ENCODE assay signal across 15 cellular contexts in genomic region chr14:105384605-105385321, GRCh38. TPM values are rescaled to one million over a fixed set of nuclear protein-coding genes. Genes with fewer than 3 reads are reported as not detected.
DNase-seq lines count a peak whose midpoint lies in the region; ATAC-seq and TF ChIP-seq lines count a peak whose summit lies in the region.
"Had no signal": no experiment of that assay in that cellular context is flagged by ENCODE, and none has a peak within 500 bp of the region (broad histone marks: within the 10 kb centered on the region; RNA-seq: fewer than 3 reads in every experiment).

No MANE protein-coding gene starts in this region.

- TF ChIP-seq CTCF in RWPE2 (IDR thresholded peaks at IDR 0.05; ENCODE audit: poor library complexity, severe bottlenecking): no peak
- no peak for TF ChIP-seq CTCF in hepatocyte (IDR thresholded peaks at IDR 0.05; ENCODE audit: poor library complexity)

- no peaks in the 10 kb centered on the region for H3K9me3 Mint-ChIP-seq in stimulated activated naive CD8-positive, alpha-beta T cell treated with anti-CD3 and anti-CD28 coated beads, Interleukin-15, amount 100 ng/mL, for 72 hours
- H3K9me3 Mint-ChIP-seq: CD8-positive, alpha-beta memory T cell; HFFc6 had no signal

- H4K20me1 ChIP-seq in hepatocyte (ENCODE audit: insufficient read depth, poor library complexity, severe bottlenecking): no peaks in the 10 kb centered on the region

- no peaks in the 10 kb centered on the region for H3K4me1 ChIP-seq in RWPE2 (ENCODE audit: insufficient read depth, poor library complexity, severe bottlenecking)
- H3K4me1 ChIP-seq in hepatocyte (ENCODE audit: insufficient read depth): no peaks in the 10 kb centered on the region
- H3K4me1 ChIP-seq: A549, Caco-2, HAP-1 had no signal

- WGBS in hepatocyte (ENCODE audit: low lambda C conversion rate, missing lambda C conversion rate): 95% methylated on average over 20 of the region's 29 CpGs

- no peak overlapping the region for H3K4me2 ChIP-seq in hepatocyte
- H3K4me2 ChIP-seq: A549 had no signal

- H3K27me3 ChIP-seq in RWPE2 (ENCODE audit: insufficient read depth, poor library complexity, severe bottlenecking): no peaks in the 10 kb centered on the region
- H3K27me3 ChIP-seq in hepatocyte: no peaks in the 10 kb centered on the region

- no peak overlapping the region for H2AFZ ChIP-seq in hepatocyte

- H3K9me3 ChIP-seq in RWPE2 (ENCODE audit: severe bottlenecking): no peaks in the 10 kb centered on the region
- H3K9me3 ChIP-seq in hepatocyte (ENCODE audit: low read depth): no peaks in the 10 kb centered on the region
- H3K9me3 ChIP-seq: A549, Caco-2, HAP-1 had no signal

- no peaks in the 10 kb centered on the region for H3K79me2 ChIP-seq in hepatocyte

- peaks cover 6% of the 10 kb centered on the region for H3K4me1 Mint-ChIP-seq in stimulated activated naive CD8-positive, alpha-beta T cell treated with anti-CD3 and anti-CD28 coated beads, Interleukin-15, amount 100 ng/mL, for 72 hours
- H3K4me1 Mint-ChIP-seq: CD8-positive, alpha-beta memory T cell had no signal

- H3K27ac ChIP-seq in RWPE2 (ENCODE audit: poor library complexity, severe bottlenecking) (no peak overlapping the region), hepatocyte (no peak overlapping the region)
- H3K27ac ChIP-seq: A549 had no signal

- H3K4me3 Mint-ChIP-seq in stimulated activated naive CD8-positive, alpha-beta T cell treated with anti-CD3 and anti-CD28 coated beads, Interleukin-15, amount 100 ng/mL, for 72 hours: no peak overlapping the region
- H3K4me3 Mint-ChIP-seq: CD8-positive, alpha-beta memory T cell; HFFc6 had no signal

- H3K9me2 ChIP-seq in hepatocyte (replicated peaks; ENCODE audit: insufficient read depth): no peaks in the 10 kb centered on the region

- peaks cover 13% of the 10 kb centered on the region for H3K36me3 ChIP-seq in RWPE2 (ENCODE audit: low read depth)
- no peaks in the 10 kb centered on the region for H3K36me3 ChIP-seq in hepatocyte (replicated peaks; ENCODE audit: insufficient read depth, low read depth)

- H3K4me3 ChIP-seq in RWPE2 (ENCODE audit: severe bottlenecking) (no peak overlapping the region), hepatocyte (no peak overlapping the region)
- H3K4me3 ChIP-seq: A549, HAP-1 had no signal

- DNase-seq in stimulated activated naive CD8-positive, alpha-beta T cell treated with anti-CD3 and anti-CD28 coated beads, Interleukin-15, amount 100 ng/mL, for 72 hours: no peak
- no peak for DNase-seq in stimulated activated naive CD8-positive, alpha-beta T cell treated with anti-CD3 and anti-CD28 coated beads, Interleukin-15, Interleukin-2, amounts not matched to agents 100 U/mL and 50 U/mL, for 24 hours
- DNase-seq in RWPE2 (ENCODE audit: low spot score) (peak; percentile 70), myocyte (ENCODE audit: low read depth) (peak; percentile 85), hepatocyte (ENCODE audit: low spot score) (no peak), dedifferentiated amniotic fluid mesenchymal stem cell (ENCODE audit: extremely low spot score) (no peak), NCI-H510A (lab: John Stamatoyannopoulos, UW) (no peak)
- DNase-seq: DMS53, GF-D8, HFFc6 had no signal

- H3K27ac Mint-ChIP-seq in stimulated activated naive CD8-positive, alpha-beta T cell treated with anti-CD3 and anti-CD28 coated beads, Interleukin-15, amount 100 ng/mL, for 72 hours: no peak overlapping the region
- H3K27ac Mint-ChIP-seq: CD8-positive, alpha-beta memory T cell; HFFc6 had no signal

- peak; percentile 16 for ATAC-seq in stimulated activated naive CD8-positive, alpha-beta T cell treated with anti-CD3 and anti-CD28 coated beads, Interleukin-15, amount 100 ng/mL, for 72 hours
- no peak for ATAC-seq in stimulated activated naive CD8-positive, alpha-beta T cell treated with anti-CD3 and anti-CD28 coated beads, Interleukin-15, Interleukin-2, amounts not matched to agents 100 U/mL and 50 U/mL, for 24 hours
- ATAC-seq in RWPE2 (ENCODE audit: low read depth): no peak
- ATAC-seq: A549 had no signal

- no peaks in the 10 kb centered on the region for H3K27me3 Mint-ChIP-seq in stimulated activated naive CD8-positive, alpha-beta T cell treated with anti-CD3 and anti-CD28 coated beads, Interleukin-15, amount 100 ng/mL, for 72 hours
- H3K27me3 Mint-ChIP-seq: CD8-positive, alpha-beta memory T cell had no signal

RNA-seq across cellular contexts. Expression of gene TEX22, which starts 13.6 kb away (rescaled TPM):
- total RNA-seq in myocyte (0.10 and 0.32 TPM in 2 replicates), hepatocyte (0.52 TPM in 1 of 2 replicates, not detected in the other)
- polyA plus RNA-seq in myocyte (2012): 0.26 TPM
- polyA plus RNA-seq in hepatocyte: 0.76 and 1.2 TPM in 2 replicates
- total RNA-seq: HT1080 had no signal

RNA-seq across cellular contexts. Expression of gene MTA1, which starts 34.9 kb away (rescaled TPM):
- 44.0 and 50.9 TPM in 2 replicates for total RNA-seq in myocyte
- 64.6 TPM for polyA plus RNA-seq in myocyte (2012)
- 33.3 and 48.1 TPM in 2 replicates for total RNA-seq in hepatocyte
- 52.7 and 72.4 TPM in 2 replicates for polyA plus RNA-seq in hepatocyte

Comparison
In these comparisons a context has a peak if more than half of its experiments do, and no peak if none do; other contexts are left out.
1. DNase-seq: peak in RWPE2 (single experiment) and myocyte (single experiment); none in stimulated activated naive CD8-positive, alpha-beta T cell treated with anti-CD3 and anti-CD28 coated beads, Interleukin-15, amount 100 ng/mL, for 72 hours (0 of 2), stimulated activated naive CD8-positive, alpha-beta T cell treated with anti-CD3 and anti-CD28 coated beads, Interleukin-15, Interleukin-2, amounts not matched to agents 100 U/mL and 50 U/mL, for 24 hours (single experiment), hepatocyte (single experiment), dedifferentiated amniotic fluid mesenchymal stem cell (single experiment) and NCI-H510A (single experiment).